In genomic region chr2:18597618-18598017, GRCh38 we compare ENCODE assay signal across 24 cellular contexts.
"Had no signal": no experiment of that assay in that cellular context is flagged by ENCODE, and none has a peak within 500 bp of the region (broad histone marks: within the 10 kb centered on the region; RNA-seq: fewer than 3 reads in every experiment).

No MANE protein-coding gene starts in this region.

- H3K4me1 Mint-ChIP-seq: nephron progenitor cell; stimulated activated memory B cell treated with anti-CD40 and anti-IgM and Interleukin-4, amounts not matched to agents 10 μg/mL and 1 μg/mL and 100 μg/mL, for 72 hours had no signal

- H3K9me3 Mint-ChIP-seq: effector memory CD8-positive, alpha-beta T cell had no signal

- H3K4me3 ChIP-seq: esophagus muscularis mucosa, gastrocnemius medialis, heart right ventricle, psoas muscle, spleen, tibial artery, upper lobe of left lung, uterus had no signal

- H3K4me3 Mint-ChIP-seq: effector memory CD8-positive, alpha-beta T cell; memory B cell; nephron progenitor cell; stimulated activated memory B cell treated with anti-CD40 and anti-IgM and Interleukin-4, amounts not matched to agents 10 μg/mL and 1 μg/mL and 100 μg/mL, for 72 hours; stimulated activated naive CD8-positive, alpha-beta T cell treated with anti-CD3 and anti-CD28 coated beads, Interleukin-15, Interleukin-2, amounts not matched to agents 100 ng/mL and 50 ng/mL, for 24 hours had no signal

- H3K9ac ChIP-seq: parathyroid adenoma had no signal

- ATAC-seq: effector memory CD8-positive, alpha-beta T cell; gastrocnemius medialis; psoas muscle; sciatic nerve; stimulated activated memory B cell treated with anti-CD40 and anti-IgM and Interleukin-4, amounts not matched to agents 10 μg/mL and 1 μg/mL and 100 μg/mL, for 72 hours had no signal

- DNase-seq: cortex of kidney; effector memory CD8-positive, alpha-beta T cell; gastrocnemius medialis; heart right ventricle; hypothalamus; kidney glomerular epithelial cell; midbrain; nephron progenitor cell; psoas muscle; retina; spleen; stimulated activated CD4-positive, alpha-beta T cell treated with anti-CD3 and anti-CD28 coated beads, Interleukin-15, amount 100 ng/mL, for 24 hours; stimulated activated CD4-positive, alpha-beta T cell treated with anti-CD3 and anti-CD28 coated beads, Interleukin-1b, Interleukin-23, amount 100 ng/mL, for 48 hours; stimulated activated CD4-positive, alpha-beta T cell treated with anti-CD3 and anti-CD28 coated beads, Interleukin-4, amount 100 ng/mL, for 24 hours; tibial artery; upper lobe of left lung; uterus had no signal

- H3K27me3 ChIP-seq: esophagus muscularis mucosa, gastrocnemius medialis, heart right ventricle, spleen, tibial artery, upper lobe of left lung, uterus had no signal

- H3K9me3 ChIP-seq: esophagus muscularis mucosa, gastrocnemius medialis, heart right ventricle, psoas muscle, tibial artery, upper lobe of left lung, uterus had no signal

- H3K27ac ChIP-seq: epithelial cell of prostate, gastrocnemius medialis, heart right ventricle, parathyroid adenoma, psoas muscle, spleen, tibial artery, upper lobe of left lung, uterus had no signal

- H3K36me3 ChIP-seq: esophagus muscularis mucosa, gastrocnemius medialis, heart right ventricle, spleen, tibial artery, upper lobe of left lung, uterus had no signal

- H3K4me1 ChIP-seq: gastrocnemius medialis, parathyroid adenoma, psoas muscle, upper lobe of left lung, uterus had no signal

- H3K27me3 Mint-ChIP-seq: effector memory CD8-positive, alpha-beta T cell; memory B cell; stimulated activated memory B cell treated with anti-CD40 and anti-IgM and Interleukin-4, amounts not matched to agents 10 μg/mL and 1 μg/mL and 100 μg/mL, for 72 hours; stimulated activated naive CD8-positive, alpha-beta T cell treated with anti-CD3 and anti-CD28 coated beads, Interleukin-15, Interleukin-2, amounts not matched to agents 100 ng/mL and 50 ng/mL, for 24 hours had no signal

- H3K27ac Mint-ChIP-seq: effector memory CD8-positive, alpha-beta T cell; memory B cell; nephron progenitor cell; stimulated activated memory B cell treated with anti-CD40 and anti-IgM and Interleukin-4, amounts not matched to agents 10 μg/mL and 1 μg/mL and 100 μg/mL, for 72 hours; stimulated activated naive CD8-positive, alpha-beta T cell treated with anti-CD3 and anti-CD28 coated beads, Interleukin-15, Interleukin-2, amounts not matched to agents 100 ng/mL and 50 ng/mL, for 24 hours had no signal
